Comparison of ENCODE assay signal across 28 cellular contexts in the genomic region with DNA sequence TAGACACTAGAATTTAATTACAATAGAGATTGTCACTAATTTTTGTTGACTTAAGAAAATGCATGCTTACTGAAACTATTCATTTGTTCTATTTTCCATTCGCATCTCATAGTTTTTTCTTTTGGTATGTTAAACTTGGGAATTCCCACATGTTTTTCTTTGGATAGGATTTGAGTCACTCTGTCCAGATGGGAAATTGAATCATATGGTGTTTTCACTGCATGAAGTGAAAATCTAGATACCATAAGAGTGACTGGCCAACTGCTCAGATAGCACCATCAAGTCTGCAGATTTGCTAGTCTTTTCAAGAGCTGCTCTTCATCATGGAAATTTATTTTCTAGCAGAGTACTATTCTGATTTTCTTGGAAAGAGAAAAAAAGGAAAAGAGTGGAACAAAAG.
DNase-seq lines count a peak whose midpoint lies in the region; ATAC-seq and TF ChIP-seq lines count a peak whose summit lies in the region.
"Had no signal": no experiment of that assay in that cellular context is flagged by ENCODE, and none has a peak within 500 bp of the region (broad histone marks: within the 10 kb centered on the region; RNA-seq: fewer than 3 reads in every experiment).

No MANE protein-coding gene starts in this region.

- no peak overlapping the region for H2AFZ ChIP-seq in GM23248

- H3K9me2 ChIP-seq in GM23248 (ENCODE audit: insufficient read depth), result no peaks in the 10 kb centered on the region

- H3K4me1 ChIP-seq in GM23248 (ENCODE audit: insufficient read depth) (no peaks in the 10 kb centered on the region), foreskin keratinocyte (no peaks in the 10 kb centered on the region)
- H3K4me1 ChIP-seq: right atrium auricular region, tibial artery had no signal

- no peak overlapping the region for H3K27ac Mint-ChIP-seq in activated T-helper 1 cell treated with anti-CD3 and anti-CD28 coated beads, Interleukin-12 subunit alpha, Interleukin-12 subunit beta, Interleukin-2, Interleukin-4 antibody, amounts not matched to agents 30 ng/mL and 10 ng/mL and 1 ng/mL, durations not matched to agents 14 hours and 24 hours and 36 hours
- H3K27ac Mint-ChIP-seq: activated CD4-positive, alpha-beta memory T cell treated with anti-CD3 and anti-CD28 coated beads, Interleukin-2, amount 10 ng/mL, durations not matched to agents 7 days and 5 days; activated naive CD4-positive, alpha-beta T cell treated with anti-CD3 and anti-CD28 coated beads, Interleukin-2, amount 50 U/mL, for 24 hours; activated T-cell treated with anti-CD3 and anti-CD28 coated beads, Interleukin-2, amount 50 U/mL, for 24 hours; CD8-positive, alpha-beta T cell; H9; stimulated activated effector memory CD8-positive, alpha-beta T cell treated with anti-CD3 and anti-CD28 coated beads, Interleukin-12 subunit alpha, Interleukin-12 subunit beta, amount 100 ng/mL, for 72 hours had no signal

- in situ Hi-C loops in GM23248 (cut with MboI) (no loop called here), brain microvascular endothelial cell (cut with HindIII; ENCODE audit: low pct_ligation_motif_present, low sequenced_read_pairs) (no loop called here)

- H3K36me3 ChIP-seq in GM23248 (ENCODE audit: low read depth) (no peaks in the 10 kb centered on the region), brain microvascular endothelial cell (replicated peaks) (no peaks in the 10 kb centered on the region)
- H3K36me3 ChIP-seq: right atrium auricular region, tibial artery had no signal

- H3K27ac ChIP-seq in GM23248 (no peak overlapping the region), brain microvascular endothelial cell (peak overlapping the region; percentile 9), foreskin keratinocyte (no peak overlapping the region)
- H3K27ac ChIP-seq: 22Rv1, KMS-11, right atrium auricular region, tibial artery, VCaP had no signal

- no peaks in the 10 kb centered on the region for H3K36me3 Mint-ChIP-seq in activated T-helper 1 cell treated with anti-CD3 and anti-CD28 coated beads, Interleukin-12 subunit alpha, Interleukin-12 subunit beta, Interleukin-2, Interleukin-4 antibody, amounts not matched to agents 30 ng/mL and 10 ng/mL and 1 ng/mL, durations not matched to agents 14 hours and 24 hours and 36 hours (ENCODE audit: low read depth)
- H3K36me3 Mint-ChIP-seq: activated naive CD4-positive, alpha-beta T cell treated with anti-CD3 and anti-CD28 coated beads, Interleukin-2, amount 50 U/mL, for 24 hours; CD8-positive, alpha-beta T cell; stimulated activated effector memory CD8-positive, alpha-beta T cell treated with anti-CD3 and anti-CD28 coated beads, Interleukin-12 subunit alpha, Interleukin-12 subunit beta, amount 100 ng/mL, for 72 hours had no signal

- DNase-seq in A172 (ENCODE audit: low spot score) (peak; percentile 47), GM23248 (peak; percentile 46), brain microvascular endothelial cell (peak; percentile 41), foreskin keratinocyte (peak; percentile 1 to 17), NCI-H2107 treated with DMSO at 0.1 percent for 48 hours (lab: John Stamatoyannopoulos, UW; ENCODE audit: unreplicated experiment) (no peak), erythroblast (lab: John Stamatoyannopoulos, UW) (no peak)
- DNase-seq in activated T-helper 1 cell treated with anti-CD3 and anti-CD28 coated beads, Interleukin-12 subunit alpha, Interleukin-12 subunit beta, Interleukin-2, Interleukin-4 antibody, amounts not matched to agents 30 ng/mL and 10 ng/mL and 1 ng/mL, durations not matched to agents 14 hours and 24 hours and 36 hours (ENCODE audit: low spot score), result no peak
- DNase-seq: activated CD4-positive, alpha-beta memory T cell treated with anti-CD3 and anti-CD28 coated beads, Interleukin-2, amount 10 ng/mL, durations not matched to agents 7 days and 5 days; activated T-cell treated with anti-CD3 and anti-CD28 coated beads, Interleukin-2, amount 50 U/mL, for 24 hours; caudate nucleus; CD8-positive, alpha-beta T cell; DMS79; effector memory CD4-positive, alpha-beta T cell; H9; midbrain; NCI-H2081; NCI-H510A treated with DMSO at 0.1 percent for 48 hours; Right ventricle myocardium superior; stimulated activated CD4-positive, alpha-beta T cell treated with anti-CD3 and anti-CD28 coated beads, Interleukin-15, amount 100 ng/mL, for 24 hours; tibial artery had no signal

- no peak overlapping the region for H3K9ac ChIP-seq in GM23248
- H3K9ac ChIP-seq: KMS-11 had no signal

- H3K9me3 Mint-ChIP-seq in activated T-helper 1 cell treated with anti-CD3 and anti-CD28 coated beads, Interleukin-12 subunit alpha, Interleukin-12 subunit beta, Interleukin-2, Interleukin-4 antibody, amounts not matched to agents 30 ng/mL and 10 ng/mL and 1 ng/mL, durations not matched to agents 14 hours and 24 hours and 36 hours, result no peaks in the 10 kb centered on the region
- H3K9me3 Mint-ChIP-seq: activated CD4-positive, alpha-beta memory T cell treated with anti-CD3 and anti-CD28 coated beads, Interleukin-2, amount 10 ng/mL, durations not matched to agents 7 days and 5 days; activated naive CD4-positive, alpha-beta T cell treated with anti-CD3 and anti-CD28 coated beads, Interleukin-2, amount 50 U/mL, for 24 hours had no signal

- no peak for TF ChIP-seq CTCF in brain microvascular endothelial cell (IDR thresholded peaks at IDR 0.05; ENCODE audit: low read depth, low read length, missing control alignments)
- TF ChIP-seq CTCF in foreskin keratinocyte (conservative IDR thresholded peaks at IDR 0.05), result no peak

- no peaks in the 10 kb centered on the region for H3K4me1 Mint-ChIP-seq in activated T-helper 1 cell treated with anti-CD3 and anti-CD28 coated beads, Interleukin-12 subunit alpha, Interleukin-12 subunit beta, Interleukin-2, Interleukin-4 antibody, amounts not matched to agents 30 ng/mL and 10 ng/mL and 1 ng/mL, durations not matched to agents 14 hours and 24 hours and 36 hours (ENCODE audit: low read depth)
- H3K4me1 Mint-ChIP-seq: activated CD4-positive, alpha-beta memory T cell treated with anti-CD3 and anti-CD28 coated beads, Interleukin-2, amount 10 ng/mL, durations not matched to agents 7 days and 5 days; activated naive CD4-positive, alpha-beta T cell treated with anti-CD3 and anti-CD28 coated beads, Interleukin-2, amount 50 U/mL, for 24 hours; H9; stimulated activated effector memory CD8-positive, alpha-beta T cell treated with anti-CD3 and anti-CD28 coated beads, Interleukin-12 subunit alpha, Interleukin-12 subunit beta, amount 100 ng/mL, for 72 hours had no signal

- H3K4me2 ChIP-seq in GM23248 (ENCODE audit: unreplicated experiment), result no peak overlapping the region
- H3K4me2 ChIP-seq: KMS-11 had no signal

- ATAC-seq in foreskin keratinocyte, result no peak
- no peak for ATAC-seq in HG03045 (IDR thresholded peaks at IDR 0.05; ENCODE audit: unreplicated experiment)
- ATAC-seq: CD8-positive, alpha-beta T cell; left lobe of liver; stimulated activated effector memory CD8-positive, alpha-beta T cell treated with anti-CD3 and anti-CD28 coated beads, Interleukin-12 subunit alpha, Interleukin-12 subunit beta, amount 100 ng/mL, for 72 hours had no signal

- no peaks in the 10 kb centered on the region for H3K79me2 ChIP-seq in GM23248 (ENCODE audit: insufficient read depth)

- H3K4me3 ChIP-seq in GM23248, result no peak overlapping the region
- H3K4me3 ChIP-seq in brain microvascular endothelial cell (ENCODE audit: low read depth, low read length), result no peak overlapping the region
- H3K4me3 ChIP-seq: right atrium auricular region, tibial artery had no signal

- no peak for TF ChIP-seq POLR2A in erythroblast (IDR thresholded peaks at IDR 0.05; ENCODE audit: low read length)

- intact Hi-C loops in activated T-helper 1 cell treated with anti-CD3 and anti-CD28 coated beads, Interleukin-12 subunit alpha, Interleukin-12 subunit beta, Interleukin-2, Interleukin-4 antibody, amounts not matched to agents 30 ng/mL and 10 ng/mL and 1 ng/mL, durations not matched to agents 14 hours and 24 hours and 36 hours (cut with micrococcal nuclease), result no loop called here

- no peaks in the 10 kb centered on the region for H4K20me1 ChIP-seq in GM23248 (ENCODE audit: insufficient read depth)

- H3K27me3 ChIP-seq in GM23248 (replicated peaks; ENCODE audit: insufficient read depth) (no peaks in the 10 kb centered on the region), brain microvascular endothelial cell (replicated peaks) (no peaks in the 10 kb centered on the region), foreskin keratinocyte (no peaks in the 10 kb centered on the region)
- H3K27me3 ChIP-seq: right atrium auricular region, tibial artery had no signal

- no peaks in the 10 kb centered on the region for H3K27me3 Mint-ChIP-seq in activated T-helper 1 cell treated with anti-CD3 and anti-CD28 coated beads, Interleukin-12 subunit alpha, Interleukin-12 subunit beta, Interleukin-2, Interleukin-4 antibody, amounts not matched to agents 30 ng/mL and 10 ng/mL and 1 ng/mL, durations not matched to agents 14 hours and 24 hours and 36 hours (ENCODE audit: insufficient read depth)
- H3K27me3 Mint-ChIP-seq: activated CD4-positive, alpha-beta memory T cell treated with anti-CD3 and anti-CD28 coated beads, Interleukin-2, amount 10 ng/mL, durations not matched to agents 7 days and 5 days; activated naive CD4-positive, alpha-beta T cell treated with anti-CD3 and anti-CD28 coated beads, Interleukin-2, amount 50 U/mL, for 24 hours had no signal

- no peaks in the 10 kb centered on the region for H3K9me3 ChIP-seq in GM23248 (ENCODE audit: low read depth)

- WGBS in GM23248 (ENCODE audit: low coverage in 1 of 2, low lambda C conversion rate in 2 of 2, missing lambda C conversion rate in 2 of 2), 2 experiments, result 0 to 12% methylated on average over 1 of the region's 1 CpG

- H3F3A ChIP-seq in GM23248 (ENCODE audit: insufficient read depth), result no peaks in the 10 kb centered on the region

- no peak overlapping the region for H3K4me3 Mint-ChIP-seq in activated T-helper 1 cell treated with anti-CD3 and anti-CD28 coated beads, Interleukin-12 subunit alpha, Interleukin-12 subunit beta, Interleukin-2, Interleukin-4 antibody, amounts not matched to agents 30 ng/mL and 10 ng/mL and 1 ng/mL, durations not matched to agents 14 hours and 24 hours and 36 hours
- H3K4me3 Mint-ChIP-seq: activated CD4-positive, alpha-beta memory T cell treated with anti-CD3 and anti-CD28 coated beads, Interleukin-2, amount 10 ng/mL, durations not matched to agents 7 days and 5 days; activated naive CD4-positive, alpha-beta T cell treated with anti-CD3 and anti-CD28 coated beads, Interleukin-2, amount 50 U/mL, for 24 hours; activated T-cell treated with anti-CD3 and anti-CD28 coated beads, Interleukin-2, amount 50 U/mL, for 24 hours; CD8-positive, alpha-beta T cell; H9; stimulated activated effector memory CD8-positive, alpha-beta T cell treated with anti-CD3 and anti-CD28 coated beads, Interleukin-12 subunit alpha, Interleukin-12 subunit beta, amount 100 ng/mL, for 72 hours had no signal

Comparison
In these comparisons a context has a peak if more than half of its experiments do, and no peak if none do; other contexts are left out.
1. DNase-seq: peak in A172 (single experiment), GM23248 (single experiment), brain microvascular endothelial cell (single experiment) and foreskin keratinocyte (2 of 2); none in NCI-H2107 treated with DMSO at 0.1 percent for 48 hours (single experiment), activated T-helper 1 cell treated with anti-CD3 and anti-CD28 coated beads, Interleukin-12 subunit alpha, Interleukin-12 subunit beta, Interleukin-2, Interleukin-4 antibody, amounts not matched to agents 30 ng/mL and 10 ng/mL and 1 ng/mL, durations not matched to agents 14 hours and 24 hours and 36 hours (single experiment) and erythroblast (0 of 2).